Comparison of ENCODE assay signal across 23 cellular contexts in genomic region chr3:77134801-77135200, GRCh38.
"Had no signal": no experiment of that assay in that cellular context is flagged by ENCODE, and none has a peak within 500 bp of the region (broad histone marks: within the 10 kb centered on the region; RNA-seq: fewer than 3 reads in every experiment).

No MANE protein-coding gene starts in this region.

- DNase-seq: activated CD4-positive, alpha-beta T cell treated with anti-CD3 and anti-CD28 coated beads, Interleukin-2, amount 10 ng/mL, durations not matched to agents 7 days and 5 days; activated CD4-positive, CD25-positive, alpha-beta regulatory T cell; activated CD8-positive, alpha-beta memory T cell treated with anti-CD3 and anti-CD28 coated beads, Interleukin-2, amount 50 U/mL, for 48 hours; activated gamma-delta T cell; activated T-cell treated with anti-CD3 and anti-CD28 coated beads, Interleukin-2, amount 50 U/mL, for 72 hours; amniotic stem cell; central memory CD4-positive, alpha-beta T cell; kidney; mesenchymal stem cell; naive thymus-derived CD8-positive, alpha-beta T cell; occipital lobe; right lobe of liver; stimulated activated CD4-positive, alpha-beta T cell treated with anti-CD3 and anti-CD28 coated beads, Interleukin-4, amount 100 ng/mL, for 4 hours; stimulated activated CD8-positive, alpha-beta memory T cell treated with anti-CD3 and anti-CD28 coated beads, Interleukin-4, amount 100 ng/mL, for 48 hours; stimulated activated naive CD4-positive, alpha-beta T cell treated with Interleukin-2 at 50 U/mL for 16 hours; substantia nigra; trophoblast cell had no signal

- H3K4me2 ChIP-seq: hepatocyte, smooth muscle cell had no signal

- H3K27me3 ChIP-seq: body of pancreas, esophagus muscularis mucosa, hepatocyte, right lobe of liver had no signal

- H3K36me3 ChIP-seq: esophagus muscularis mucosa, prostate gland, right lobe of liver had no signal

- H3K9me3 ChIP-seq: body of pancreas, prostate gland, right lobe of liver had no signal

- H2AFZ ChIP-seq: hepatocyte had no signal

- H3K4me1 ChIP-seq: body of pancreas, esophagus muscularis mucosa, prostate gland, right lobe of liver had no signal

- H3K79me2 ChIP-seq: hepatocyte had no signal

- H3K4me3 ChIP-seq: body of pancreas, coronary artery, esophagus muscularis mucosa, hepatocyte, prostate gland, right lobe of liver, smooth muscle cell had no signal

- H3K27ac ChIP-seq: body of pancreas, coronary artery, esophagus muscularis mucosa, hepatocyte, prostate gland, right lobe of liver had no signal
